In the genomic region with DNA sequence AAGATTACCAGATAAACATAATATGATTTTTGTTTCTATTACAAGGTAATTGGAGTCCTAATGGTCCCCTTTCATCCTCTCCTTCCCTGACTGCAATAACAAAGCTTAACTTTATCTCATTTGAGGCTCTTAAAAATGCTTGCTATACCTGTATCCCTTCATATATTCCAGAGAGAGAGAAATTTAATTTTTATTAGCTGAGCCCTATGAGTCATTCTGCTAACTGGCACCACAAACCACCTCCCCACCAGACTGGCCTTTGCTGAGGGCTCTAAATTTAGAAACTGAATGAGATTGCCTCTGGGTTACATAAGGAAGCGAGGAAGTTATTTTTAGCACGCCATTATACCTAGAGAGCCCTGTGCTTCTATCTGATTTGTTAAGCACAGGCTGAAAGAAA, we compare ENCODE assay signal across 8 cellular contexts. TPM values are rescaled to one million over a fixed set of nuclear protein-coding genes. Genes with fewer than 3 reads are reported as not detected.
DNase-seq lines count a peak whose midpoint lies in the region; ATAC-seq, FAIRE-seq and TF ChIP-seq lines count a peak whose summit lies in the region.

No MANE protein-coding gene starts in this region.

- FAIRE-seq in astrocyte (lab: Jason Lieb, UNC) = peak; percentile 100

- H3K36me3 ChIP-seq in astrocyte (ENCODE audit: insufficient read depth, low read length) = no peaks in the 10 kb centered on the region
- no peaks in the 10 kb centered on the region for H3K36me3 ChIP-seq in lung (ENCODE audit: control insufficient read depth in 2 of 2, insufficient read depth in 2 of 2, low read length in 2 of 2)

- H4K20me1 ChIP-seq in astrocyte (ENCODE audit: insufficient read depth, low read length) = no peaks in the 10 kb centered on the region

- peak overlapping the region; percentile 26 for H2AFZ ChIP-seq in astrocyte (ENCODE audit: low read depth, low read length)

- DNase-seq in AG04449 (ENCODE audit: low read depth, low spot score) (peak; percentile 31), NCI-H1436 (lab: John Stamatoyannopoulos, UW) (peak; percentile 61), astrocyte (ENCODE audit: low read depth) (peak; percentile 68), lung (ENCODE audit: low spot score) (no peak), T-cell (no peak)

- CTCF ChIA-PET in AG04449 (lab: Yijun Ruan, JAX) = no interaction called here
- CTCF ChIA-PET in T-cell (lab: Charles Lee) = no interaction called here

- H3K27me3 Mint-ChIP-seq in astrocyte (ENCODE audit: low read depth, unreplicated experiment) (no peaks in the 10 kb centered on the region), T-cell (peaks cover 2 to 3% of the 10 kb centered on the region in 2 donors)

- H3K79me2 ChIP-seq in astrocyte (ENCODE audit: insufficient read depth, low read length) = no peaks in the 10 kb centered on the region

- H3K4me3 Mint-ChIP-seq in astrocyte (ENCODE audit: unreplicated experiment) (no peak overlapping the region), T-cell (no peak overlapping the region)

- POLR2A ChIA-PET in AG04449 (lab: Yijun Ruan, JAX) (no interaction called here), T-cell (lab: Charles Lee) (no interaction called here)

- H3K4me1 Mint-ChIP-seq in astrocyte (ENCODE audit: low read depth, unreplicated experiment) (peaks cover 13% of the 10 kb centered on the region), T-cell (peaks cover 0 to 7% (median 0%) of the 10 kb centered on the region in 3 donors)

- H3K27ac ChIP-seq in astrocyte (ENCODE audit: low read depth, low read length) (no peak overlapping the region), lung (ENCODE audit: low read depth in 1 of 2, low read length in 1 of 2) (no peak overlapping the region)

- H3K4me3 ChIP-seq in AG04449 (ENCODE audit: low read depth, low read length) = no peak overlapping the region
- H3K4me3 ChIP-seq in astrocyte (ENCODE audit: insufficient read depth, low read depth, low read length) = peak overlapping the region; percentile 5
- H3K4me3 ChIP-seq in lung = no peak overlapping the region

- H3K9ac ChIP-seq in astrocyte (ENCODE audit: low read length) = peak overlapping the region; percentile 31

- no peaks in the 10 kb centered on the region for H3K27me3 ChIP-seq in astrocyte (ENCODE audit: insufficient read depth, low read length)
- no peaks in the 10 kb centered on the region for H3K27me3 ChIP-seq in lung (ENCODE audit: control insufficient read depth, insufficient read depth)

- H3K4me2 ChIP-seq in astrocyte (ENCODE audit: low read length) = peak overlapping the region; percentile 73

- TF ChIP-seq CTCF in AG04449 (IDR thresholded peaks at IDR 0.05; ENCODE audit: insufficient read depth, low read length, missing control alignments) (no peak), astrocyte (IDR thresholded peaks at IDR 0.05; ENCODE audit: insufficient read depth, low read depth, low read length) (no peak), lung (IDR thresholded peaks at IDR 0.05; ENCODE audit: control extremely low read depth, extremely low read depth) (no peak)

- ATAC-seq in GM21447 (IDR thresholded peaks at IDR 0.05; ENCODE audit: unreplicated experiment) = peak; percentile 94
- peak; percentile 66 for ATAC-seq in lung (ENCODE audit: insufficient read depth, low FRiP score)
- no peak for ATAC-seq in T-cell (replicated peaks in 1 of 4)
- ATAC-seq in HG03135 (IDR thresholded peaks at IDR 0.05; ENCODE audit: unreplicated experiment) = no peak
- ATAC-seq in HG03460 (IDR thresholded peaks at IDR 0.05; ENCODE audit: unreplicated experiment) = no peak

- no peaks in the 10 kb centered on the region for H3K36me3 Mint-ChIP-seq in astrocyte (ENCODE audit: low read depth, unreplicated experiment)
- H3K36me3 Mint-ChIP-seq in T-cell = no peaks in the 10 kb centered on the region

- H3K4me1 ChIP-seq in astrocyte (ENCODE audit: insufficient read depth, low read length) (peaks cover 6% of the 10 kb centered on the region), lung (ENCODE audit: control insufficient read depth in 2 of 2, insufficient read depth in 2 of 2, low read length in 2 of 2) (no peaks in the 10 kb centered on the region)

- H3K9me3 ChIP-seq in astrocyte (ENCODE audit: insufficient read depth, low read depth, low read length) (no peaks in the 10 kb centered on the region), lung (ENCODE audit: control insufficient read depth in 2 of 2, insufficient read depth in 1 of 2, low read length in 1 of 2) (no peaks in the 10 kb centered on the region)

- peak overlapping the region; percentile 34 for H3K27ac Mint-ChIP-seq in astrocyte (ENCODE audit: unreplicated experiment)
- no peak overlapping the region for H3K27ac Mint-ChIP-seq in T-cell

- H3K9me3 Mint-ChIP-seq in astrocyte (ENCODE audit: unreplicated experiment) (no peaks in the 10 kb centered on the region), T-cell (no peaks in the 10 kb centered on the region)

- 4 to 8% methylated on average over 2 of the region's 2 CpGs for WGBS in lung, 2 donors

RNA-seq across cellular contexts. Expression of gene CBLL2, which starts 27.4 kb away (rescaled TPM):
- not detected in 2 replicates for total RNA-seq in astrocyte
- not detected for total RNA-seq in lung
- not detected for polyA plus RNA-seq in lung
- total RNA-seq in T-cell = not detected

Comparison
In these comparisons a context has a peak if more than half of its experiments do, and no peak if none do; other contexts are left out.
1. DNase-seq: peak in AG04449 (single experiment), NCI-H1436 (single experiment) and astrocyte (single experiment); none in lung (single experiment) and T-cell (0 of 34).
2. ATAC-seq: peak in GM21447 (single experiment) and lung (single experiment); none in T-cell (0 of 4), HG03135 (single experiment) and HG03460 (single experiment).